1 cellular context compared by ENCODE assay signal in the genomic region with DNA sequence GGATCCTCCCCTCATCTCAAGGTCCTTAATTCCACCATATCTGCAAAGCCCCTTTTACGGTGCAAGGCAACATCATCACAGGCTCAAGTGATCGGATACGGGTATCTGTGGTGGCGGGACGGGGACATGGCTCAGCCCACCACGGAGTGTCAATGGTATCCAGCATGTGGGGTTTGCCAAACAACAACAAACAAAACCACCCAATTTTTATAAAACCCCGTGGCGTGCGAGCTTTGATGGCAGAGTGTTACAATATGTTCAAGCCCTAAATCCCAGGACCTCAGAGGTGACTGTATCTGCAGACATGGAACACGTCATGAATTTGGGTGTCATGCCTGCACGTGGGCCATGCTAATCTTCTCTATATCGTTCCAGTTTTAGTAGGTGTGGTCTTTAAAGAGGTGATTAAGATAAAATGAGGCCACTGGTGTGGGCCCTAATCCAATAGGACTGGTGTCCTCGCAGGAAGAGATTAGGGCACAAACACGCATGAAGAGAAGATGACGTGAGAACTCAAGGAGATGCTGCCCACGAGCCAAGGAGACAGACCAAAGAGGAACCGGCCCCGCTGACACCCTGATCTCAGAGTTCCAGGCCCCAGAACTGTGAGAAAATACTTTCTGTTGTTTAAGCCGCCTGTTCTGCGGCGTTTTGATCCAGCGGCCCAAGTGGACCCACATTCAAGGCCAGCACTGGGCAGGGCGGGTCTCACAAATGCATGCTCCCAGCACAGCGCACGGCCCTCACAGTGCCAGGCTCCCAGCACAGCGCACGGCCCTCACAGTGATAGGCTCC.
TF ChIP-seq lines count a peak whose summit lies in the region.

No MANE protein-coding gene starts in this region.

TF ChIP-seq in IMR-90, 13 proteins besides CTCF, POLR2A, EP300 and RAD21:
- TF ChIP-seq MAZ (IDR thresholded peaks at IDR 0.05; ENCODE audit: borderline replicate concordance, low read depth, low read length) (no peak), CHD1 (IDR thresholded peaks at IDR 0.05; ENCODE audit: low read depth, low read length) (no peak), SMC3 (IDR thresholded peaks at IDR 0.05; ENCODE audit: low read depth, low read length) (no peak), FOS (IDR thresholded peaks at IDR 0.05; ENCODE audit: low read depth, low read length) (no peak), MXI1 (IDR thresholded peaks at IDR 0.05; ENCODE audit: borderline replicate concordance, low read depth, low read length) (no peak), CEBPB (IDR thresholded peaks at IDR 0.05; ENCODE audit: low read depth, low read length) (no peak), ELK1 (IDR thresholded peaks at IDR 0.05; ENCODE audit: borderline replicate concordance, low read depth, low read length) (no peak), BHLHE40 (IDR thresholded peaks at IDR 0.05; ENCODE audit: low read depth, low read length) (no peak), NFE2L2 (IDR thresholded peaks at IDR 0.05; ENCODE audit: low read depth, low read length) (no peak), MAFK (IDR thresholded peaks at IDR 0.05; ENCODE audit: low read depth, low read length) (no peak), RCOR1 (IDR thresholded peaks at IDR 0.05; ENCODE audit: insufficient replicate concordance, low read length) (no peak), RFX5 (IDR thresholded peaks at IDR 0.05; ENCODE audit: low read depth, low read length) (no peak)
- TF ChIP-seq, protein P1, sequence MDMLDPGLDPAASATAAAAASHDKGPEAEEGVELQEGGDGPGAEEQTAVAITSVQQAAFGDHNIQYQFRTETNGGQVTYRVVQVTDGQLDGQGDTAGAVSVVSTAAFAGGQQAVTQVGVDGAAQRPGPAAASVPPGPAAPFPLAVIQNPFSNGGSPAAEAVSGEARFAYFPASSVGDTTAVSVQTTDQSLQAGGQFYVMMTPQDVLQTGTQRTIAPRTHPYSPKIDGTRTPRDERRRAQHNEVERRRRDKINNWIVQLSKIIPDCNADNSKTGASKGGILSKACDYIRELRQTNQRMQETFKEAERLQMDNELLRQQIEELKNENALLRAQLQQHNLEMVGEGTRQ (IDR thresholded peaks at IDR 0.05; ENCODE audit: low read depth, low read length) = no peak
TF ChIP-seq in IMR-90: peak in this region for 0.
